In the genomic region with DNA sequence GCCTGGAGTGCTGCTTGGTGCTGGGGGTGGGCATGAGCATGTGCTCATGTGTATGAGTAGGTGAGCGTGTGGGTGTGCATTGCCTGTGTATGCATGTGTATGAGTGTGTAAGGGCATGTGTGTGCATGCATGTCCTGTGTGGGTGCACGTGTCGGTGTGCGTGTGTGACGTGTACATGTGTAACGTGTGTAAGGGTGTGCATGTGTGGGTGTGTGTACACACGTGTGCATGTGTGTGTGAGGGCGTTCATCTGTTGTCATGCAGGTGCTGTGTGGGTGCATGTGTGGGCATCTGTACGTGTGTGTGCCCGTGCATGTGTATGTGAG, we compare ENCODE assay signal across 26 cellular contexts. TPM values are rescaled to one million over a fixed set of nuclear protein-coding genes. Genes with fewer than 3 reads are reported as not detected.
DNase-seq lines count a peak whose midpoint lies in the region; ATAC-seq, FAIRE-seq and TF ChIP-seq lines count a peak whose summit lies in the region.
"Had no signal": no experiment of that assay in that cellular context is flagged by ENCODE, and none has a peak within 500 bp of the region (broad histone marks: within the 10 kb centered on the region; RNA-seq: fewer than 3 reads in every experiment).

No MANE protein-coding gene starts in this region.

- no peak for FAIRE-seq in H1 (lab: Jason Lieb, UNC)
- FAIRE-seq: D721Med, endothelial cell of umbilical vein had no signal

- H3K27me3 Mint-ChIP-seq in neural progenitor cell (ENCODE audit: insufficient read depth, low read depth) = peaks cover 12% of the 10 kb centered on the region
- H3K27me3 Mint-ChIP-seq: activated CD4-positive, alpha-beta T cell treated with anti-CD3 and anti-CD28 coated beads for 36 hours; activated naive CD4-positive, alpha-beta T cell treated with anti-CD3 and anti-CD28 coated beads, Interleukin-2, amount 10 ng/mL, durations not matched to agents 7 days and 5 days; CD4-positive, alpha-beta T cell had no signal

- no peaks in the 10 kb centered on the region for H3K9me2 ChIP-seq in OCI-LY7 (ENCODE audit: insufficient read depth, low read length)

- H3K14ac ChIP-seq in H1 (ENCODE audit: insufficient read length) = no peak overlapping the region

- BruUV-seq in OCI-LY7 (replicated peaks; lab: Mats Ljungman, UMichigan) = no TSS peak

- H3K27me3 ChIP-seq in heart right ventricle (no peaks in the 10 kb centered on the region), right atrium auricular region (no peaks in the 10 kb centered on the region), H1 (replicated peaks in 1 of 4; ENCODE audit: control insufficient read depth in 3 of 4, extremely low read depth in 1 of 4, insufficient read depth in 3 of 4, low read length in 3 of 4) (no peaks in the 10 kb centered on the region), neural progenitor cell (no peaks in the 10 kb centered on the region), aorta (ENCODE audit: control insufficient read depth in 1 of 2, insufficient read depth in 2 of 2, low read length in 1 of 2) (no peaks in the 10 kb centered on the region)
- H3K27me3 ChIP-seq: MG63 had no signal

- TF ChIP-seq CTCF in heart right ventricle (IDR thresholded peaks at IDR 0.05) (no peak), right atrium auricular region (IDR thresholded peaks at IDR 0.05) (no peak), H1 (IDR thresholded peaks at IDR 0.05; ENCODE audit: control extremely low read depth in 1 of 3, insufficient read depth in 1 of 3, low read depth in 1 of 3, low read length in 3 of 3) (no peak), neural progenitor cell (IDR thresholded peaks at IDR 0.05) (no peak), OCI-LY7 (conservative IDR thresholded peaks at IDR 0.05; ENCODE audit: low read length) (no peak)

- H3K56ac ChIP-seq in H1 (replicated peaks; ENCODE audit: insufficient read length, low read depth, low read length) = peak overlapping the region; percentile 30

- peaks cover 3% of the 10 kb centered on the region for H3K36me3 Mint-ChIP-seq in neural progenitor cell
- H3K36me3 Mint-ChIP-seq: activated naive CD4-positive, alpha-beta T cell treated with anti-CD3 and anti-CD28 coated beads, Interleukin-2, amount 10 ng/mL, durations not matched to agents 7 days and 5 days; immature natural killer cell had no signal

- H3K27ac Mint-ChIP-seq in neural progenitor cell = peak overlapping the region; percentile 7
- H3K27ac Mint-ChIP-seq: activated CD4-positive, alpha-beta T cell treated with anti-CD3 and anti-CD28 coated beads for 36 hours; activated CD8-positive, alpha-beta T cell treated with anti-CD3 and anti-CD28 coated beads, Interleukin-2, amount 10 ng/mL, durations not matched to agents 7 days and 5 days; activated naive CD4-positive, alpha-beta T cell treated with anti-CD3 and anti-CD28 coated beads, Interleukin-2, amount 10 ng/mL, durations not matched to agents 7 days and 5 days; CD4-positive, alpha-beta T cell; immature natural killer cell had no signal

- H3F3A ChIP-seq in neural progenitor cell (ENCODE audit: low read depth) = no peaks in the 10 kb centered on the region

- H4K5ac ChIP-seq in H1 (ENCODE audit: insufficient read length, low read depth, low read length) = peak overlapping the region; percentile 19

- H3K79me1 ChIP-seq in H1 (ENCODE audit: low read depth, low read length) = peaks cover 6% of the 10 kb centered on the region; the same call in 1 of the 2 replicates

- 86 to 88% methylated on average over 10 of the region's 10 CpGs for WGBS in heart right ventricle, 2 donors
- WGBS in H1 (ENCODE audit: extremely low coverage in 1 of 2, insufficient coverage in 1 of 2, insufficient read length in 1 of 2, insufficient replicate concordance in 2 of 2, low coverage in 1 of 2, low lambda C conversion rate in 2 of 2, missing lambda C conversion rate in 1 of 2), 2 experiments = 83% methylated on average over 10 of the region's 10 CpGs; no CpG with 5 or more reads in 1 of the 2 experiments
- 80 to 84% methylated on average over 10 of the region's 10 CpGs for WGBS in aorta, 2 donors

- intact Hi-C loops in heart right ventricle (cut with DNase I) = no loop called here
- intact Hi-C loops in aorta (cut with DNase I) = no loop called here
- intact Hi-C loops in OCI-LY7 (cut with micrococcal nuclease; ENCODE audit: unreplicated experiment) = no loop called here
- intact Hi-C loops in Right ventricle myocardium superior (cut with DNase I) = no loop called here

- H2AFZ ChIP-seq in H1 (ENCODE audit: low read length) = no peak overlapping the region
- H2AFZ ChIP-seq in neural progenitor cell (replicated peaks) = no peak overlapping the region
- no peak overlapping the region for H2AFZ ChIP-seq in OCI-LY7 (ENCODE audit: low read length)

- H2BK5ac ChIP-seq in H1 (ENCODE audit: low read depth, low read length) = peak overlapping the region; percentile 83

- H2BK20ac ChIP-seq in H1 (ENCODE audit: low read length) = no peak overlapping the region

- H3K4me1 ChIP-seq in heart right ventricle (peaks cover 0 to 10% (median 3%) of the 10 kb centered on the region in 9 donors), right atrium auricular region (peaks cover 0 to 9% of the 10 kb centered on the region in 2 donors), H1 (replicated peaks in 1 of 4; ENCODE audit: control insufficient read depth in 3 of 4, insufficient read depth in 4 of 4, low read length in 3 of 4) (peaks cover 0 to 9% (median 5%) of the 10 kb centered on the region in 4 experiments; a peak in 5 of 7 replicates), neural progenitor cell (no peaks in the 10 kb centered on the region), aorta (ENCODE audit: control insufficient read depth in 1 of 2, insufficient read depth in 2 of 2, low read length in 2 of 2) (no peaks in the 10 kb centered on the region), OCI-LY7 (ENCODE audit: insufficient read depth, low read length, poor library complexity, severe bottlenecking) (no peaks in the 10 kb centered on the region)

- no peaks in the 10 kb centered on the region for H3K79me2 ChIP-seq in H1 (ENCODE audit: control insufficient read depth in 1 of 2, insufficient read depth in 2 of 2, low read length in 2 of 2)
- H3K79me2 ChIP-seq in neural progenitor cell (ENCODE audit: low read depth) = no peaks in the 10 kb centered on the region
- no peaks in the 10 kb centered on the region for H3K79me2 ChIP-seq in OCI-LY7 (ENCODE audit: insufficient read depth, low read depth, low read length)

- H3K4me2 ChIP-seq in H1 (ENCODE audit: insufficient read depth in 1 of 2, low read depth in 2 of 2, low read length in 2 of 2) = no peak overlapping the region
- H3K4me2 ChIP-seq in neural progenitor cell = no peak overlapping the region
- no peak overlapping the region for H3K4me2 ChIP-seq in OCI-LY7 (ENCODE audit: low read length)

- peak overlapping the region; percentile 65 for H3K23ac ChIP-seq in H1 (ENCODE audit: insufficient read length)

- peak overlapping the region; percentile 90; the same call in 1 of the 2 replicates for H2AK5ac ChIP-seq in H1 (ENCODE audit: low read depth, low read length)

- H3K4me3 ChIP-seq in heart right ventricle (no peak overlapping the region), right atrium auricular region (no peak overlapping the region), H1 (ENCODE audit: extremely low read depth in 1 of 4, insufficient read depth in 2 of 4, low read depth in 3 of 4, low read length in 4 of 4) (no peak overlapping the region), neural progenitor cell (no peak overlapping the region), aorta (ENCODE audit: low read length in 2 of 2) (no peak overlapping the region), OCI-LY7 (ENCODE audit: low read depth, low read length, poor library complexity, severe bottlenecking) (no peak overlapping the region)
- H3K4me3 ChIP-seq: MG63, psoas muscle had no signal

- POLR2A ChIA-PET in H1 (lab: Charles Lee; ENCODE audit: partially characterized antibody) = interaction anchor here (1.1 kb wide), 1 partner anchor 28 kb away, joined by 3 read pairs; no protein-coding TSS in a partner anchor
- POLR2A ChIA-PET in OCI-LY7 (lab: Charles Lee) = no interaction called here

- no peak overlapping the region for H4K8ac ChIP-seq in H1 (ENCODE audit: extremely low read depth, insufficient read depth, low read length)

- no peak for TF ChIP-seq POLR2A in H1 (IDR thresholded peaks at IDR 0.05; ENCODE audit: control extremely low read depth in 1 of 2, low read depth in 2 of 2, low read length in 2 of 2)

- no peak overlapping the region; the same call in 1 of the 2 replicates for H3K18ac ChIP-seq in H1 (ENCODE audit: extremely low read depth, low read length)

- H4K91ac ChIP-seq in H1 (replicated peaks; ENCODE audit: insufficient read length, low read length) = peak overlapping the region; percentile 89

- H3K4ac ChIP-seq in H1 (replicated peaks; ENCODE audit: insufficient read length, low read depth, low read length) = peak overlapping the region; percentile 94

- no peak for TF ChIP-seq EP300 in H1 (IDR thresholded peaks at IDR 0.05; ENCODE audit: borderline replicate concordance in 1 of 2, low read depth in 2 of 2, low read length in 2 of 2)

- H3K4me3 Mint-ChIP-seq in neural progenitor cell = no peak overlapping the region
- H3K4me3 Mint-ChIP-seq: activated CD4-positive, alpha-beta T cell treated with anti-CD3 and anti-CD28 coated beads for 36 hours; activated CD8-positive, alpha-beta T cell treated with anti-CD3 and anti-CD28 coated beads, Interleukin-2, amount 10 ng/mL, durations not matched to agents 7 days and 5 days; activated naive CD4-positive, alpha-beta T cell treated with anti-CD3 and anti-CD28 coated beads, Interleukin-2, amount 10 ng/mL, durations not matched to agents 7 days and 5 days; CD4-positive, alpha-beta T cell; immature natural killer cell had no signal

- H3K27ac ChIP-seq in heart right ventricle (no peak overlapping the region), right atrium auricular region (no peak overlapping the region), H1 (ENCODE audit: low read depth, low read length) (no peak overlapping the region), neural progenitor cell (no peak overlapping the region), aorta (ENCODE audit: low read depth in 1 of 2, low read length in 2 of 2) (no peak overlapping the region), OCI-LY7 (ENCODE audit: low read depth, low read length, poor library complexity, severe bottlenecking) (no peak overlapping the region)
- H3K27ac ChIP-seq: psoas muscle had no signal

- no peak overlapping the region for H3K9ac ChIP-seq in H1 (replicated peaks in 1 of 4; ENCODE audit: extremely low read depth in 1 of 4, low read depth in 3 of 4, low read length in 3 of 4)
- no peak overlapping the region for H3K9ac ChIP-seq in neural progenitor cell

- ATAC-seq in heart right ventricle (peak in 5 of 8 donors; percentile 7 to 32 (median 14)), aorta (ENCODE audit: low FRiP score) (peak; percentile 9), Right ventricle myocardium superior (ENCODE audit: poor library complexity) (no peak)
- ATAC-seq: activated CD4-positive, alpha-beta T cell treated with anti-CD3 and anti-CD28 coated beads for 36 hours; activated CD8-positive, alpha-beta T cell treated with anti-CD3 and anti-CD28 coated beads, Interleukin-2, amount 10 ng/mL, durations not matched to agents 7 days and 5 days; left colon had no signal

- H3K9me3 ChIP-seq in heart right ventricle (no peaks in the 10 kb centered on the region), right atrium auricular region (no peaks in the 10 kb centered on the region), H1 (ENCODE audit: insufficient read depth in 2 of 2, low read depth in 1 of 2, low read length in 1 of 2) (no peaks in the 10 kb centered on the region), neural progenitor cell (ENCODE audit: low read depth) (no peaks in the 10 kb centered on the region), aorta (ENCODE audit: control insufficient read depth, low read length) (no peaks in the 10 kb centered on the region), OCI-LY7 (ENCODE audit: low read length) (no peaks in the 10 kb centered on the region)
- H3K9me3 ChIP-seq: MG63, psoas muscle had no signal

- H3K4me1 Mint-ChIP-seq in neural progenitor cell = peaks cover 22% of the 10 kb centered on the region
- H3K4me1 Mint-ChIP-seq: activated CD4-positive, alpha-beta T cell treated with anti-CD3 and anti-CD28 coated beads for 36 hours; activated naive CD4-positive, alpha-beta T cell treated with anti-CD3 and anti-CD28 coated beads, Interleukin-2, amount 10 ng/mL, durations not matched to agents 7 days and 5 days; immature natural killer cell had no signal

- TF ChIP-seq RAD21 in H1 (IDR thresholded peaks at IDR 0.05 in 1 of 2, conservative IDR thresholded peaks at IDR 0.05 in 1 of 2; ENCODE audit: low read depth in 2 of 2, low read length in 2 of 2) = no peak

- peaks cover 0 to 8% of the 10 kb centered on the region in 2 experiments for H4K20me1 ChIP-seq in H1 (replicated peaks in 1 of 2; ENCODE audit: control insufficient read depth in 1 of 2, insufficient read depth in 2 of 2, low read length in 2 of 2)
- no peaks in the 10 kb centered on the region for H4K20me1 ChIP-seq in neural progenitor cell (ENCODE audit: low read depth)
- H4K20me1 ChIP-seq in OCI-LY7 (ENCODE audit: insufficient read depth, low read length) = no peaks in the 10 kb centered on the region

- H3K36me3 ChIP-seq in heart right ventricle = peaks cover 0 to 41% (median 0%) of the 10 kb centered on the region in 9 donors
- no peaks in the 10 kb centered on the region for H3K36me3 ChIP-seq in right atrium auricular region
- peaks cover 0 to 7% (median 0%) of the 10 kb centered on the region in 4 experiments; a peak in 2 of 8 replicates for H3K36me3 ChIP-seq in H1 (ENCODE audit: control insufficient read depth in 2 of 4, insufficient read depth in 4 of 4, low read length in 3 of 4)
- no peaks in the 10 kb centered on the region for H3K36me3 ChIP-seq in neural progenitor cell
- no peaks in the 10 kb centered on the region for H3K36me3 ChIP-seq in aorta (ENCODE audit: control insufficient read depth in 1 of 2, insufficient read depth in 2 of 2, low read length in 1 of 2)
- no peaks in the 10 kb centered on the region for H3K36me3 ChIP-seq in OCI-LY7 (ENCODE audit: insufficient read depth, low read length)

- CTCF ChIA-PET in H1 (lab: Charles Lee; ENCODE audit: partially characterized antibody) = no interaction called here
- CTCF ChIA-PET in OCI-LY7 (lab: Charles Lee; ENCODE audit: unreplicated experiment) = no interaction called here

- peak overlapping the region; percentile 61; the same call in 1 of the 2 replicates for H2BK15ac ChIP-seq in H1 (ENCODE audit: low read length)

- H2BK12ac ChIP-seq in H1 (ENCODE audit: low read depth, low read length) = peak overlapping the region; percentile 96; the same call in 1 of the 2 replicates

- no peak overlapping the region for H2BK120ac ChIP-seq in H1 (replicated peaks; ENCODE audit: low read depth, low read length)

- no peaks in the 10 kb centered on the region for H3K23me2 ChIP-seq in H1 (ENCODE audit: low read depth, low read length)

- no peaks in the 10 kb centered on the region for H3K9me3 Mint-ChIP-seq in neural progenitor cell
- H3K9me3 Mint-ChIP-seq: activated naive CD4-positive, alpha-beta T cell treated with anti-CD3 and anti-CD28 coated beads, Interleukin-2, amount 10 ng/mL, durations not matched to agents 7 days and 5 days; CD4-positive, alpha-beta T cell had no signal

- DNase-seq in heart right ventricle (no peak), right atrium auricular region (ENCODE audit: low spot score) (no peak), H1 (ENCODE audit: low read depth in 1 of 2, low spot score in 2 of 2) (no peak), neural progenitor cell (ENCODE audit: low spot score) (no peak), aorta (no peak), OCI-LY7 (ENCODE audit: low spot score) (no peak), Right ventricle myocardium superior (no peak)
- DNase-seq in activated CD4-positive, alpha-beta T cell treated with anti-CD3 and anti-CD28 coated beads, Interleukin-2, amount 50 U/mL, for 4 hours = no peak
- DNase-seq: 8988T; activated CD4-positive, alpha-beta T cell treated with anti-CD3 and anti-CD28 coated beads for 36 hours; activated CD8-positive, alpha-beta T cell treated with anti-CD3 and anti-CD28 coated beads, Interleukin-2, amount 10 ng/mL, durations not matched to agents 7 days and 5 days; activated naive CD4-positive, alpha-beta T cell treated with anti-CD3 and anti-CD28 coated beads, Interleukin-2, amount 10 ng/mL, durations not matched to agents 7 days and 5 days; CD4-positive, alpha-beta T cell; GOT3; immature natural killer cell; KG1; left colon; MG63; NCI-H1105 treated with DMSO at 0.1 percent for 48 hours; NCI-H1930; NCI-H526 treated with DMSO at 0.1 percent for 48 hours; psoas muscle; SIG-M5; stimulated activated CD4-positive, alpha-beta T cell treated with anti-CD3 and anti-CD28 coated beads, Interleukin-4, amount 100 ng/mL, for 1 hour had no signal

RNA-seq across cellular contexts. Expression of a gene that starts 30.3 kb away (rescaled TPM):
- 10 to 100 TPM; 12.4 to 59.8 (median 19.2) TPM for total RNA-seq in heart right ventricle
- polyA plus RNA-seq in heart right ventricle = 10 to 100 TPM; 12.7 to 24.0 TPM
- 10 to 100 TPM; 13.7 to 19.9 TPM for total RNA-seq in right atrium auricular region
- 34.7 and 34.8 TPM in 2 replicates for total RNA-seq in H1 (2021; fragmentation: NEBNext Ultra II Directional; extraction: Animal tissue kit (Norgen Biotek cat#: 25700))
- polyA plus RNA-seq in H1 (2011; rRNA removed) = 9.5 and 13.9 TPM in 2 replicates
- polyA plus RNA-seq in H1 (2011; cell fraction: cytosol; rRNA removed) = 10.7 TPM
- polyA plus RNA-seq in H1 (2011; cell fraction: nucleus; rRNA removed) = 21.4 TPM
- polyA plus RNA-seq in H1 (2012, experiment 1 of 2) = 18.4 to 23.9 TPM (median 19.5 TPM) in 4 replicates
- polyA plus RNA-seq in H1 (2012, experiment 2 of 2) = 17.9 TPM
- 21.3 TPM for polyA plus RNA-seq in H1 (2013, experiment 1 of 2)
- polyA plus RNA-seq in H1 (2013, experiment 2 of 2) = 21.1 TPM
- 8.9 and 10.4 TPM in 2 replicates for polyA minus RNA-seq in H1 (2011; rRNA and poly(A)+ RNA removed)
- 17.1 TPM for polyA minus RNA-seq in H1 (2011; cell fraction: cytosol; rRNA and poly(A)+ RNA removed)
- polyA minus RNA-seq in H1 (2011; cell fraction: nucleus; rRNA and poly(A)+ RNA removed) = 21.8 TPM
- 3.8 and 4.7 TPM in 2 replicates for total RNA-seq in neural progenitor cell (ENCODE audit: low replicate concordance)
- 100 to 1,000 TPM in 1 of 2 donors, 10 to 100 TPM in 1; 88.3 to 104 TPM for total RNA-seq in aorta
- 10 to 100 TPM; 11.3 to 26.6 TPM for polyA plus RNA-seq in aorta
- total RNA-seq in OCI-LY7 (2014; rRNA removed; shearing (Covaris generic)) = not detected in 2 replicates
- not detected in 2 replicates for total RNA-seq in OCI-LY7 (2022)
- 23.4 TPM for total RNA-seq in Right ventricle myocardium superior
- polyA plus RNA-seq: immature natural killer cell had no signal
